Comparison of ENCODE assay signal across 1 cellular context in genomic region chr9:135896626-135897025, GRCh38.
TF ChIP-seq lines count a peak whose summit lies in the region.

No MANE protein-coding gene starts in this region.

TF ChIP-seq in K562, 482 proteins besides CTCF, POLR2A, EP300 and RAD21:
- no peak for TF ChIP-seq HDAC1 (IDR thresholded peaks at IDR 0.05)
- peak; percentile 2; the same call in 1 of the 2 replicates for TF ChIP-seq NR2C1 (IDR thresholded peaks at IDR 0.05)
- TF ChIP-seq NR2C1 (tag; IDR thresholded peaks at IDR 0.05): no peak
